Comparison of ENCODE assay signal across 9 cellular contexts in genomic region chr14:61700104-61700886, GRCh38. TPM values are rescaled to one million over a fixed set of nuclear protein-coding genes. Genes with fewer than 3 reads are reported as not detected.
DNase-seq lines count a peak whose midpoint lies in the region; TF ChIP-seq lines count a peak whose summit lies in the region.
"Had no signal": no experiment of that assay in that cellular context is flagged by ENCODE, and none has a peak within 500 bp of the region (broad histone marks: within the 10 kb centered on the region; RNA-seq: fewer than 3 reads in every experiment).

No MANE protein-coding gene starts in this region.

- no peak for TF ChIP-seq POLR2A in testis (IDR thresholded peaks at IDR 0.05)

- H3K4me3 Mint-ChIP-seq in osteocyte (ENCODE audit: unreplicated experiment) = peak overlapping the region; percentile 96

- peaks cover 51% of the 10 kb centered on the region for H4K20me1 ChIP-seq in DOHH2 (ENCODE audit: control insufficient read depth, insufficient read depth, low read depth, low read length)
- peaks cover 24% of the 10 kb centered on the region for H4K20me1 ChIP-seq in MM.1S (ENCODE audit: insufficient read depth, low read length)

- peak overlapping the region; percentile 79 for H3K27ac Mint-ChIP-seq in osteocyte (ENCODE audit: unreplicated experiment)

- H3K36me3 ChIP-seq in DOHH2 (ENCODE audit: control insufficient read depth, low read length) (peaks cover 77% of the 10 kb centered on the region), MM.1S (replicated peaks; ENCODE audit: insufficient read depth, low read length) (no peaks in the 10 kb centered on the region), testis (ENCODE audit: low read depth, missing control alignments) (no peaks in the 10 kb centered on the region)

- H3K36me3 Mint-ChIP-seq in osteocyte (ENCODE audit: unreplicated experiment) = peaks cover 4% of the 10 kb centered on the region

- intact Hi-C loops in testis (cut with DNase I; ENCODE audit: low total_unique reads) = no loop called here

- 69 to 78% methylated on average over 2 of the region's 2 CpGs for WGBS in testis, 2 donors

- H3K9me3 ChIP-seq in DOHH2 (ENCODE audit: control insufficient read depth, insufficient read depth, low read length) (no peaks in the 10 kb centered on the region), MM.1S (replicated peaks; ENCODE audit: insufficient read depth, low read length) (no peaks in the 10 kb centered on the region), testis (no peaks in the 10 kb centered on the region)

- H3K27me3 Mint-ChIP-seq in osteocyte (ENCODE audit: unreplicated experiment) = no peaks in the 10 kb centered on the region

- H3K4me2 ChIP-seq in DOHH2 (ENCODE audit: low read length) = peak overlapping the region; percentile 60
- H3K4me2 ChIP-seq in MM.1S (ENCODE audit: low read depth, low read length) = 0 out of 2 replicates have a peak overlapping the region, but pooled peaks have one; percentile 24

- H3K9ac ChIP-seq in MM.1S (ENCODE audit: low read length) = no peak overlapping the region

- H3K79me2 ChIP-seq in DOHH2 (ENCODE audit: control insufficient read depth, low read length) = peaks cover 100% of the 10 kb centered on the region
- peaks cover 97% of the 10 kb centered on the region for H3K79me2 ChIP-seq in MM.1S (ENCODE audit: low read length)

- peaks cover 74% of the 10 kb centered on the region for H3K4me1 Mint-ChIP-seq in osteocyte (ENCODE audit: unreplicated experiment)

- no peak overlapping the region for H3K27ac ChIP-seq in DOHH2 (ENCODE audit: low read depth, low read length)
- H3K27ac ChIP-seq in MM.1S (ENCODE audit: low read length) = no peak overlapping the region
- no peak overlapping the region for H3K27ac ChIP-seq in testis

- peak overlapping the region; percentile 8 for H3K4me3 ChIP-seq in DOHH2 (ENCODE audit: low read length)
- H3K4me3 ChIP-seq in MM.1S (ENCODE audit: low read length) = no peak overlapping the region
- H3K4me3 ChIP-seq in choroid plexus epithelial cell (ENCODE audit: low read depth, low read length) = peak overlapping the region; percentile 85
- H3K4me3 ChIP-seq in testis = no peak overlapping the region

- TF ChIP-seq CTCF in DOHH2 (IDR thresholded peaks at IDR 0.05; ENCODE audit: low read depth, low read length, poor library complexity, severe bottlenecking) = no peak
- TF ChIP-seq CTCF in MM.1S (IDR thresholded peaks at IDR 0.05; ENCODE audit: low read length) = no peak
- no peak for TF ChIP-seq CTCF in choroid plexus epithelial cell (conservative IDR thresholded peaks at IDR 0.05; ENCODE audit: low read depth, low read length)
- TF ChIP-seq CTCF in osteocyte (IDR thresholded peaks at IDR 0.05) = no peak
- no peak for TF ChIP-seq CTCF in testis (IDR thresholded peaks at IDR 0.05)

- H3K9me2 ChIP-seq in DOHH2 (replicated peaks; ENCODE audit: control insufficient read depth, low read length) (no peaks in the 10 kb centered on the region), MM.1S (replicated peaks; ENCODE audit: insufficient read depth, low read length) (no peaks in the 10 kb centered on the region)

- peaks cover 71% of the 10 kb centered on the region for H3K4me1 ChIP-seq in DOHH2 (ENCODE audit: control insufficient read depth, low read length)
- H3K4me1 ChIP-seq in MM.1S (ENCODE audit: low read length) = peaks cover 9% of the 10 kb centered on the region; the same call in 1 of the 2 replicates
- peaks cover 8% of the 10 kb centered on the region for H3K4me1 ChIP-seq in testis

- H3F3A ChIP-seq in DOHH2 (ENCODE audit: control insufficient read depth, insufficient read depth) = peaks cover 11% of the 10 kb centered on the region
- no peaks in the 10 kb centered on the region for H3F3A ChIP-seq in MM.1S (ENCODE audit: insufficient read depth, low read length)

- H2AFZ ChIP-seq in MM.1S (ENCODE audit: low read length) = no peak overlapping the region

- DNase-seq in MM.1S = no peak
- peak; percentile 54 for DNase-seq in choroid plexus epithelial cell (ENCODE audit: low read depth)
- DNase-seq in osteocyte (ENCODE audit: extremely low spot score, unreplicated experiment) = no peak
- no peak for DNase-seq in NCI-H1105 (lab: John Stamatoyannopoulos, UW)
- DNase-seq in testis = no peak
- no peak for DNase-seq in SKM-1 treated with dmso at 0.1 percent for 144 hours (lab: John Stamatoyannopoulos, UW; ENCODE audit: unreplicated experiment)
- DNase-seq: NCI-H2029 treated with DMSO at 0.1 percent for 48 hours, SHP77 had no signal

- H3K27me3 ChIP-seq in DOHH2 (ENCODE audit: control insufficient read depth, low read length) (no peaks in the 10 kb centered on the region), MM.1S (replicated peaks; ENCODE audit: insufficient read depth, low read length) (no peaks in the 10 kb centered on the region), testis (no peaks in the 10 kb centered on the region)

- H3K9me3 Mint-ChIP-seq in osteocyte (ENCODE audit: unreplicated experiment) = no peaks in the 10 kb centered on the region

RNA-seq across cellular contexts. Expression of gene HIF1A, which starts 5.0 kb away (rescaled TPM):
- total RNA-seq in osteocyte (326 and 332 TPM in 2 replicates), testis (100 to 1,000 TPM; 105 to 140 TPM)
- 63.1 TPM for polyA plus RNA-seq in testis (ENCODE audit: insufficient read depth, low read depth, low replicate concordance)

Comparison
In these comparisons a context has a peak if more than half of its experiments do, and no peak if none do; other contexts are left out.
1. H3K4me3 ChIP-seq: peak in DOHH2 (single experiment) and choroid plexus epithelial cell (single experiment); none in MM.1S (single experiment) and testis (0 of 2).